In the genomic region with DNA sequence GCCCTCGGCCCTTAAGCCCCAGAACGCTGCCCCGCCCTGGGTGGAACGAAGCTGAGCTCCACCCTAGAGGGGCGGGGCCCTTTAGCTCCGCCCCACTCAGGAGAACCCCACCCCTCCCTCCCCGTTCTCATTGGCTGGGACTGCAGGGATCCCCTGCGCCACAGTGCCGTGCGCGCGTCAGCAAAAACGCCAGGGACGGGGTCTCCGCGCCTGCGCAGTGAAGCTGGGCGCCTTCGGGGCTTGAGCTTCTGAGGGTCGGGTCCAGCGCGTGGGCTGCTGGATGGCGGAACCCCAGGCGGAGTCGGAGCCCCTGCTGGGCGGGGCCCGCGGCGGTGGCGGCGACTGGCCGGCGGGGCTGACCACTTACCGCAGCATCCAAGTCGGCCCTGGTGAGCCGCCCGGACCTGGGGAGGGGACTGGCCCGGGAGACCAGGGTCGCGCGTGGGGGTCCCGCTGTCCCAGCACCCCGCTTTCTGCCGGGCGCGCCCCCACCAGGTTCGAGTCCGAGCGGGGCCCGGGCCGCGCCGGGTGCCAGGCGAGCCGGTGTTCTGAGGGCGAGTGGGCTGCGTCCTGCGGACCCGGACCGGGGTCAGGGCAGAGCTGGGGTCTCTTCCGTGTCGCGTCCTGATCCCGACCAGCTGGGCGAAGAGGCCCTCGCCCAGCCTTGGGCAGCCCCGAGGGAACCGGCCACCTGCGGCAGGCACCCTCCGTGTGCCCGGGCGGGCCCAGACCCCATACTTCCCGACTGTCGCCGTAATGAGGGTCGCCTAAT, we compare ENCODE assay signal across 8 cellular contexts. TPM values are rescaled to one million over a fixed set of nuclear protein-coding genes. Genes with fewer than 3 reads are reported as not detected.
DNase-seq lines count a peak whose midpoint lies in the region; ATAC-seq and TF ChIP-seq lines count a peak whose summit lies in the region.

A gene (plus strand): TSS at position 215 of the 772 bp plus-strand sequence. CDS start 66 bp downstream, at position 281.

- peak; percentile 77 for TF ChIP-seq POLR2A in GM19099 (IDR thresholded peaks at IDR 0.05; ENCODE audit: extremely low read depth, insufficient read length, low read depth)

- H3K27me3 ChIP-seq in kidney epithelial cell (ENCODE audit: control insufficient read depth, insufficient read depth, low read length): no peaks in the 10 kb centered on the region

- no peaks in the 10 kb centered on the region for H3K36me3 ChIP-seq in kidney epithelial cell (ENCODE audit: control insufficient read depth, insufficient read depth, low read length)

- no peak for TF ChIP-seq CTCF in kidney epithelial cell (IDR thresholded peaks at IDR 0.05; ENCODE audit: insufficient read depth, low read length, poor library complexity, severe bottlenecking)

- peak; percentile 79 to 82 for DNase-seq in AML-193 (lab: John Stamatoyannopoulos, UW)
- peak; percentile 88 for DNase-seq in NCI-H510A (lab: John Stamatoyannopoulos, UW)
- DNase-seq in activated CD4-positive, alpha-beta T cell treated with anti-CD3 and anti-CD28 coated beads for 1 hour: peak; percentile 87
- DNase-seq in cerebellar nuclear complex (lab: John Stamatoyannopoulos, UW): peak; percentile 73 to 74
- DNase-seq in kidney epithelial cell (ENCODE audit: low read depth): peak; percentile 73
- peak; percentile 93 for DNase-seq in stimulated activated CD4-positive, alpha-beta T cell treated with anti-CD3 and anti-CD28 coated beads, Interleukin-15, amount 100 ng/mL, for 24 hours

- ATAC-seq in HG03432 (IDR thresholded peaks at IDR 0.05; ENCODE audit: unreplicated experiment): peak; percentile 82

- H3K4me3 ChIP-seq in kidney epithelial cell (ENCODE audit: low read depth, low read length): peak within 1 kb of the TSS; percentile 73

RNA-seq across cellular contexts. Expression of the gene that starts here (rescaled TPM):
- 8.9 and 10.2 TPM in 2 replicates for total RNA-seq in kidney epithelial cell

Comparison
In these comparisons a context has a peak if more than half of its experiments do, and no peak if none do; other contexts are left out.
1. Peak in every context shown above with its lines: DNase-seq, ATAC-seq and H3K4me3 ChIP-seq.